26 cellular contexts compared by ENCODE assay signal in the genomic region with DNA sequence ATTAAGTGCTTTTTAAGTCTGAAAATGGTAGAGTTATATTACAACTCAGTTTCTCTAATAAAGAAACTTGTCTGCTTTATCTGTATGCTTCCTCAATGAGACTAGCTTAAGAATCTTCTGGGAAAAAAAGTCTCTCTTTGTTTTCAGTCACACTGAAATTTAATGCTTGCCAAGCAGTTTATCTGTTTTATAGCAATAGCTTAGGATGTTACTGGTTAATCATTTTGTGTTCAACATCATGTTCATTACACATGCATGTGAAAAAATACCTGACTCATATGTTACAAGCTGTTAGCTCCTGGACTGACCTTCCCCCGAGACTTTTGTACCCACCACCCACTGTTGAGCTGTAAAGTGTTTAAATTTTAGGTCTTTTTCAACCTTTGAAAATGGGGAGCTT.
"Had no signal": no experiment of that assay in that cellular context is flagged by ENCODE, and none has a peak within 500 bp of the region (broad histone marks: within the 10 kb centered on the region; RNA-seq: fewer than 3 reads in every experiment).

No MANE protein-coding gene starts in this region.

- H3K27ac ChIP-seq: colonic mucosa, epithelial cell of prostate, esophagus squamous epithelium, foreskin keratinocyte, gastroesophageal sphincter, heart left ventricle, hepatocyte, left lung, lower lobe of right lung had no signal

- DNase-seq: colonic mucosa; cortex of kidney; effector CD8-positive, alpha-beta T cell; effector memory CD8-positive, alpha-beta T cell; endodermal cell; erythroblast; esophagus squamous epithelium; foreskin keratinocyte; heart left ventricle; hypothalamus; immature natural killer cell; islet precursor cell; kidney; kidney glomerular epithelial cell; left cardiac atrium; left lung; left ventricle myocardium superior; lower lobe of right lung; mesendoderm; midbrain had no signal

- H3K4me2 ChIP-seq: hepatocyte had no signal

- H3K4me1 ChIP-seq: colonic mucosa, esophagus squamous epithelium, gastroesophageal sphincter, heart left ventricle, left lung, lower lobe of right lung had no signal

- H3K4me3 ChIP-seq: colonic mucosa, esophagus squamous epithelium, gastroesophageal sphincter, heart left ventricle, hepatocyte, left lung, lower lobe of right lung had no signal

- H3K36me3 ChIP-seq: colonic mucosa, esophagus squamous epithelium, gastroesophageal sphincter, heart left ventricle, left lung, lower lobe of right lung had no signal

- H3K9me3 ChIP-seq: colonic mucosa, esophagus squamous epithelium, gastroesophageal sphincter, heart left ventricle, left lung, lower lobe of right lung had no signal

- FAIRE-seq: endometrium, frontal cortex, kidney had no signal

- ATAC-seq: effector memory CD8-positive, alpha-beta T cell; esophagus mucosa; foreskin keratinocyte; gastroesophageal sphincter; heart left ventricle; left cardiac atrium; left lung; left ventricle myocardium superior; lower lobe of right lung had no signal

- H3K79me2 ChIP-seq: hepatocyte had no signal

- H3K27me3 ChIP-seq: colonic mucosa, esophagus squamous epithelium, foreskin keratinocyte, gastroesophageal sphincter, heart left ventricle, hepatocyte, left lung had no signal

- H2AFZ ChIP-seq: hepatocyte had no signal
